22 cellular contexts compared by ENCODE assay signal in genomic region chrX:99078301-99078700, GRCh38.
DNase-seq lines count a peak whose midpoint lies in the region; ATAC-seq, FAIRE-seq and TF ChIP-seq lines count a peak whose summit lies in the region.
"Had no signal": no experiment of that assay in that cellular context is flagged by ENCODE, and none has a peak within 500 bp of the region (broad histone marks: within the 10 kb centered on the region; RNA-seq: fewer than 3 reads in every experiment).

No MANE protein-coding gene starts in this region.

- no peaks in the 10 kb centered on the region for H3K9me3 Mint-ChIP-seq in astrocyte (ENCODE audit: unreplicated experiment)
- H3K9me3 Mint-ChIP-seq in activated T-cell treated with anti-CD3 and anti-CD28 coated beads, Interleukin-2, amount 50 U/mL, for 24 hours = peaks cover 5% of the 10 kb centered on the region

- in situ Hi-C loops in Caki2 (cut with HindIII; ENCODE audit: low pct_unique_long_range_greater_than_20kb, low sequenced_read_pairs) = no loop called here

- no peaks in the 10 kb centered on the region for H3K36me3 Mint-ChIP-seq in astrocyte (ENCODE audit: low read depth, unreplicated experiment)
- H3K36me3 Mint-ChIP-seq in activated T-cell treated with anti-CD3 and anti-CD28 coated beads, Interleukin-2, amount 50 U/mL, for 24 hours (ENCODE audit: low read depth) = no peaks in the 10 kb centered on the region
- H3K36me3 Mint-ChIP-seq: CD4-positive, CD25-positive, alpha-beta regulatory T cell had no signal

- peak overlapping the region; percentile 22 for H3K4me3 Mint-ChIP-seq in astrocyte (ENCODE audit: unreplicated experiment)
- H3K4me3 Mint-ChIP-seq in activated T-cell treated with anti-CD3 and anti-CD28 coated beads, Interleukin-2, amount 50 U/mL, for 24 hours = no peak overlapping the region
- H3K4me3 Mint-ChIP-seq: CD4-positive, CD25-positive, alpha-beta regulatory T cell; H9; HFFc6 had no signal

- H3K27ac ChIP-seq in astrocyte (ENCODE audit: low read depth, low read length) = no peak overlapping the region
- H3K27ac ChIP-seq: BLaER1, HL-60 had no signal

- no peak overlapping the region for H2AFZ ChIP-seq in astrocyte (ENCODE audit: low read depth, low read length)

- no peak for ATAC-seq in GM18861 (IDR thresholded peaks at IDR 0.05; ENCODE audit: unreplicated experiment)
- no peak for ATAC-seq in HG03108 (IDR thresholded peaks at IDR 0.05; ENCODE audit: unreplicated experiment)
- ATAC-seq: Panc1 had no signal

- no peaks in the 10 kb centered on the region for H3K27me3 Mint-ChIP-seq in astrocyte (ENCODE audit: low read depth, unreplicated experiment)
- peaks cover 8% of the 10 kb centered on the region for H3K27me3 Mint-ChIP-seq in activated T-cell treated with anti-CD3 and anti-CD28 coated beads, Interleukin-2, amount 50 U/mL, for 24 hours
- H3K27me3 Mint-ChIP-seq: CD4-positive, CD25-positive, alpha-beta regulatory T cell had no signal

- no peaks in the 10 kb centered on the region for H3K9me3 ChIP-seq in astrocyte (ENCODE audit: insufficient read depth, low read depth, low read length)
- H3K9me3 ChIP-seq: BLaER1 had no signal

- peak overlapping the region; percentile 12 for H3K27ac Mint-ChIP-seq in astrocyte (ENCODE audit: unreplicated experiment)
- H3K27ac Mint-ChIP-seq in activated T-cell treated with anti-CD3 and anti-CD28 coated beads, Interleukin-2, amount 50 U/mL, for 24 hours = no peak overlapping the region
- H3K27ac Mint-ChIP-seq: CD4-positive, CD25-positive, alpha-beta regulatory T cell; H9; HFFc6 had no signal

- H3K4me2 ChIP-seq in astrocyte (ENCODE audit: low read length) = no peak overlapping the region
- H3K4me2 ChIP-seq: BLaER1 had no signal

- FAIRE-seq in astrocyte (lab: Jason Lieb, UNC) = no peak
- FAIRE-seq: A204.1, D721Med had no signal

- no peaks in the 10 kb centered on the region for H3K36me3 ChIP-seq in astrocyte (ENCODE audit: insufficient read depth, low read length)
- H3K36me3 ChIP-seq: BLaER1 had no signal

- no peaks in the 10 kb centered on the region for H3K4me1 ChIP-seq in astrocyte (ENCODE audit: insufficient read depth, low read length)
- H3K4me1 ChIP-seq: BLaER1 had no signal

- H4K20me1 ChIP-seq in astrocyte (ENCODE audit: insufficient read depth, low read length) = no peaks in the 10 kb centered on the region
- H4K20me1 ChIP-seq: BLaER1 had no signal

- no peak overlapping the region for H3K4me3 ChIP-seq in astrocyte (ENCODE audit: insufficient read depth, low read depth, low read length)
- H3K4me3 ChIP-seq: BLaER1 had no signal

- H3K27me3 ChIP-seq in astrocyte (ENCODE audit: insufficient read depth, low read length) = no peaks in the 10 kb centered on the region

- TF ChIP-seq CTCF in astrocyte (IDR thresholded peaks at IDR 0.05; ENCODE audit: insufficient read depth, low read depth, low read length) = no peak

- H3K4me1 Mint-ChIP-seq in astrocyte (ENCODE audit: low read depth, unreplicated experiment) = no peaks in the 10 kb centered on the region
- H3K4me1 Mint-ChIP-seq in activated T-cell treated with anti-CD3 and anti-CD28 coated beads, Interleukin-2, amount 50 U/mL, for 24 hours (ENCODE audit: low read depth) = no peaks in the 10 kb centered on the region
- H3K4me1 Mint-ChIP-seq: CD4-positive, CD25-positive, alpha-beta regulatory T cell; H9 had no signal

- DNase-seq in Caki2 (ENCODE audit: low read depth) (peak; percentile 2), M059J (ENCODE audit: low read depth) (peak; percentile 45), astrocyte (ENCODE audit: low read depth) (no peak), kidney tubule cell (ENCODE audit: low spot score) (peak; percentile 25), NAMALWA (ENCODE audit: low spot score) (no peak)
- DNase-seq in activated T-cell treated with anti-CD3 and anti-CD28 coated beads, Interleukin-2, amount 50 U/mL, for 24 hours = no peak
- DNase-seq: CD4-positive, CD25-positive, alpha-beta regulatory T cell; H9; HFFc6; Karpas-422; NCI-H1417; NCI-H1694; NCI-H2029 treated with DMSO at 0.1 percent for 48 hours; NCI-H446 treated with DMSO at 0.1 percent for 48 hours; NCI-H526 had no signal

- no peak overlapping the region for H3K9ac ChIP-seq in astrocyte (ENCODE audit: low read length)
- H3K9ac ChIP-seq: BLaER1 had no signal

- no peaks in the 10 kb centered on the region for H3K79me2 ChIP-seq in astrocyte (ENCODE audit: insufficient read depth, low read length)

Comparison
In these comparisons a context has a peak if more than half of its experiments do, and no peak if none do; other contexts are left out.
1. DNase-seq: peak in Caki2 (single experiment), M059J (single experiment) and kidney tubule cell (single experiment); none in astrocyte (single experiment), NAMALWA (single experiment) and activated T-cell treated with anti-CD3 and anti-CD28 coated beads, Interleukin-2, amount 50 U/mL, for 24 hours (single experiment).